ENCODE assay signal across 8 cellular contexts in the genomic region with DNA sequence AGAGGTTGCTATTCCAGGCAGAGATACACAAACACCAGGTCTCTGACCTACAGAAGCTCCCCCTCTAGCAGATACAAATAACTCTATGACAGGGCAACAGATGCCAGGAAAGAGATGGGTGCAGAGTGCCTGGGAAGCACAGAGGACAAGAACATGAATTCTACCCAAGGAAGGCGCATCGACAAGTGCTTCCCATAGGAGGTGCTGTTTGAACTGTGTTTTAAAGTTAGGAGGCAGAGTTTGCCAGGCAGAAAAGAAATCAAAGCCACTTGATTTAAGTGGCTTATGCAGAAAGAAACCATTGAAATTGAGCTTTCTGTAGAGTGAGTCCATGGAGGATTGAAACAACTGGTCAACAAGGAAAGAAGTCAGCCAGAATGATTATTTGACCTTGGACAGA. TPM values are rescaled to one million over a fixed set of nuclear protein-coding genes. Genes with fewer than 3 reads are reported as not detected.
A peak's percentile ranks its signal among the peaks of the same experiment; 100 is the strongest.
DNase-seq lines count a peak whose midpoint lies in the region; ATAC-seq and TF ChIP-seq lines count a peak whose summit lies in the region.
"Had no signal": no experiment of that assay in that cellular context is flagged by ENCODE, and none has a peak within 500 bp of the region (broad histone marks: within the 10 kb centered on the region; RNA-seq: fewer than 3 reads in every experiment).

No MANE protein-coding gene starts in this region.

- no peak overlapping the region for H3K4me3 ChIP-seq in astrocyte of the cerebellum (ENCODE audit: low read depth, low read length)
- no peak overlapping the region for H3K4me3 ChIP-seq in sigmoid colon

- H3K27ac Mint-ChIP-seq in HFFc6 = no peak overlapping the region

- peaks cover 25% of the 10 kb centered on the region for H3K27me3 Mint-ChIP-seq in HFFc6 (ENCODE audit: insufficient read depth)

- no peaks in the 10 kb centered on the region for H3K36me3 Mint-ChIP-seq in HFFc6 (ENCODE audit: low read depth)

- H3K4me1 Mint-ChIP-seq in HFFc6 (ENCODE audit: low read depth) = no peaks in the 10 kb centered on the region

- no peak overlapping the region for H3K27ac ChIP-seq in sigmoid colon

- H3K4me3 Mint-ChIP-seq in HFFc6 = no peak overlapping the region

- 42 to 89% methylated on average over 2 of the region's 2 CpGs for WGBS in sigmoid colon, 2 donors

- peaks cover 0 to 7% (median 0%) of the 10 kb centered on the region in 4 donors for H3K9me3 ChIP-seq in sigmoid colon

- TF ChIP-seq EP300 in sigmoid colon (IDR thresholded peaks at IDR 0.05) = no peak

- peaks cover 10% of the 10 kb centered on the region; the same call in 1 of the 2 replicates for H3K9me3 Mint-ChIP-seq in HFFc6

- no peak for TF ChIP-seq POLR2A in sigmoid colon (IDR thresholded peaks at IDR 0.05)

- DNase-seq in ELR (ENCODE audit: low read depth) (peak; percentile 27), HFFc6 (no peak), astrocyte of the cerebellum (ENCODE audit: low read depth) (no peak), myocyte (ENCODE audit: low read depth) (peak; percentile 13), sigmoid colon (no peak)

- H3K27me3 ChIP-seq in sigmoid colon = no peaks in the 10 kb centered on the region

- peak; percentile 59 for TF ChIP-seq CTCF in HFFc6 (IDR thresholded peaks at IDR 0.05)
- TF ChIP-seq CTCF in astrocyte of the cerebellum (IDR thresholded peaks at IDR 0.05; ENCODE audit: low read depth, low read length, missing control alignments) = peak; percentile 13
- TF ChIP-seq CTCF in sigmoid colon (IDR thresholded peaks at IDR 0.05) = no peak

- H3K4me1 ChIP-seq in sigmoid colon = no peaks in the 10 kb centered on the region

- intact Hi-C loops in sigmoid colon (cut with DNase I) = no loop called here

- ATAC-seq in HG03045 (IDR thresholded peaks at IDR 0.05; ENCODE audit: unreplicated experiment) (no peak), HG02798 (IDR thresholded peaks at IDR 0.05; ENCODE audit: poor library complexity, unreplicated experiment) (no peak)

- no peaks in the 10 kb centered on the region for H3K36me3 ChIP-seq in sigmoid colon

- in situ Hi-C loops in astrocyte of the cerebellum (cut with HindIII; ENCODE audit: low sequenced_read_pairs) = no loop called here

RNA-seq across cellular contexts. Expression of a gene that starts 35.3 kb away (rescaled TPM):
- total RNA-seq in HFFc6 (2021; fragmentation: NEBNext Ultra II Directional; extraction: Animal tissue kit (Norgen Biotek cat#: 25700)) = under 1 TPM; 0.13 to 0.64 (median 0.26) TPM
- total RNA-seq in myocyte = 2.3 and 5.3 TPM in 2 replicates
- polyA plus RNA-seq in myocyte (2012) = 41.6 TPM
- total RNA-seq in sigmoid colon = 1 to 10 TPM; 1.7 to 3.4 (median 1.8) TPM
- polyA plus RNA-seq in sigmoid colon = 1 to 10 TPM in 2 of 3 donors, under 1 TPM in 1; 0.23 to 2.2 (median 1.8) TPM
- total RNA-seq: dermis microvascular lymphatic vessel endothelial cell had no signal

RNA-seq across cellular contexts. Expression of a gene that starts 46.9 kb away (rescaled TPM):
- total RNA-seq in HFFc6 (2021; fragmentation: NEBNext Ultra II Directional; extraction: Animal tissue kit (Norgen Biotek cat#: 25700)) = 10 to 100 TPM; 13.7 to 19.2 (median 16.5) TPM
- total RNA-seq in myocyte (34.5 and 34.9 TPM in 2 replicates), sigmoid colon (10 to 100 TPM; 13.0 to 18.9 (median 18.0) TPM)
- polyA plus RNA-seq in myocyte (2012) = 26.5 TPM
- polyA plus RNA-seq in sigmoid colon = 1 to 10 TPM; 5.4 to 8.1 (median 7.4) TPM

Comparison
In these comparisons a context has a peak if more than half of its experiments do, and no peak if none do; other contexts are left out.
1. DNase-seq: peak in ELR (single experiment) and myocyte (single experiment); none in HFFc6 (single experiment), astrocyte of the cerebellum (single experiment) and sigmoid colon (single experiment).
2. CTCF ChIP-seq: peak in HFFc6 (single experiment) and astrocyte of the cerebellum (single experiment); none in sigmoid colon (0 of 4).